ENCODE assay signal across 32 cellular contexts in genomic region chr1:3209201-3209600, GRCh38.
"Had no signal": no experiment of that assay in that cellular context is flagged by ENCODE, and none has a peak within 500 bp of the region (broad histone marks: within the 10 kb centered on the region; RNA-seq: fewer than 3 reads in every experiment).

No MANE protein-coding gene starts in this region.

- H3K4me1 Mint-ChIP-seq: activated CD4-positive, alpha-beta memory T cell treated with anti-CD3 and anti-CD28 coated beads, Interleukin-2, amount 10 ng/mL, durations not matched to agents 7 days and 5 days; activated CD4-positive, alpha-beta T cell treated with anti-CD3 and anti-CD28 coated beads, Interleukin-2, amount 10 ng/mL, durations not matched to agents 7 days and 5 days; central memory CD8-positive, alpha-beta T cell had no signal

- H3K27ac ChIP-seq: brain microvascular endothelial cell, esophagus muscularis mucosa, foreskin keratinocyte, gastrocnemius medialis, heart left ventricle had no signal

- H3K27me3 Mint-ChIP-seq: activated CD4-positive, alpha-beta memory T cell treated with anti-CD3 and anti-CD28 coated beads, Interleukin-2, amount 10 ng/mL, durations not matched to agents 7 days and 5 days; activated CD4-positive, alpha-beta T cell treated with anti-CD3 and anti-CD28 coated beads, Interleukin-2, amount 10 ng/mL, durations not matched to agents 7 days and 5 days; activated naive CD8-positive, alpha-beta T cell; activated T-cell treated with anti-CD3 and anti-CD28 coated beads, Interleukin-2, amount 50 U/mL, for 24 hours; central memory CD8-positive, alpha-beta T cell had no signal

- H3K36me3 Mint-ChIP-seq: activated naive CD8-positive, alpha-beta T cell had no signal

- H3K4me3 Mint-ChIP-seq: activated CD4-positive, alpha-beta memory T cell treated with anti-CD3 and anti-CD28 coated beads, Interleukin-2, amount 10 ng/mL, durations not matched to agents 7 days and 5 days; activated CD4-positive, alpha-beta T cell treated with anti-CD3 and anti-CD28 coated beads, Interleukin-2, amount 10 ng/mL, durations not matched to agents 7 days and 5 days; activated naive CD8-positive, alpha-beta T cell; activated T-cell treated with anti-CD3 and anti-CD28 coated beads, Interleukin-2, amount 50 U/mL, for 24 hours; activated T-cell treated with anti-CD3 and anti-CD28 coated beads, Interleukin-2, amount 50 U/mL, for 72 hours; central memory CD8-positive, alpha-beta T cell; effector memory CD8-positive, alpha-beta T cell; T-helper 17 cell; T-helper 2 cell treated with Interferon-gamma antibody and Interleukin-4, amounts not matched to agents 5 μg/mL and 100 μg/mL, for 36 hours had no signal

- H3K9me3 ChIP-seq: esophagus muscularis mucosa, gastrocnemius medialis, heart left ventricle had no signal

- H3K9me3 Mint-ChIP-seq: activated CD4-positive, alpha-beta memory T cell treated with anti-CD3 and anti-CD28 coated beads, Interleukin-2, amount 10 ng/mL, durations not matched to agents 7 days and 5 days; activated CD4-positive, alpha-beta T cell treated with anti-CD3 and anti-CD28 coated beads, Interleukin-2, amount 10 ng/mL, durations not matched to agents 7 days and 5 days; activated T-cell treated with anti-CD3 and anti-CD28 coated beads, Interleukin-2, amount 50 U/mL, for 24 hours; activated T-cell treated with anti-CD3 and anti-CD28 coated beads, Interleukin-2, amount 50 U/mL, for 72 hours; central memory CD8-positive, alpha-beta T cell; effector memory CD8-positive, alpha-beta T cell; T-helper 2 cell treated with Interferon-gamma antibody and Interleukin-4, amounts not matched to agents 5 μg/mL and 100 μg/mL, for 36 hours had no signal

- H3K27me3 ChIP-seq: foreskin keratinocyte, heart left ventricle had no signal

- DNase-seq: activated CD4-positive, alpha-beta memory T cell treated with anti-CD3 and anti-CD28 coated beads, Interleukin-2, amount 10 ng/mL, durations not matched to agents 7 days and 5 days; activated CD4-positive, alpha-beta T cell treated with anti-CD3 and anti-CD28 coated beads for 4 hours; activated CD4-positive, alpha-beta T cell treated with anti-CD3 and anti-CD28 coated beads, Interleukin-2, amount 10 ng/mL, durations not matched to agents 7 days and 5 days; activated CD4-positive, alpha-beta T cell treated with anti-CD3 and anti-CD28 coated beads, Interleukin-2, amount 50 U/mL, for 4 hours; activated CD4-positive, CD25-positive, alpha-beta regulatory T cell; activated CD4-positive, CD25-positive, alpha-beta regulatory T cell treated with anti-CD3 and anti-CD28 coated beads, Interleukin-2, amount 50 U/mL, for 72 hours; activated CD8-positive, alpha-beta memory T cell treated with anti-CD3 and anti-CD28 coated beads, Interleukin-2, amount 50 U/mL, for 48 hours; activated gamma-delta T cell; activated naive CD4-positive, alpha-beta T cell treated with anti-CD3 and anti-CD28 coated beads, Interleukin-2, amount 50 U/mL, for 16 hours; activated naive CD4-positive, alpha-beta T cell treated with Interleukin-2 at 50 U/mL for 16 hours; activated T-cell treated with anti-CD3 and anti-CD28 coated beads for 4 hours; activated T-cell treated with anti-CD3 and anti-CD28 coated beads, Interleukin-2, amount 50 U/mL, for 24 hours; activated T-cell treated with anti-CD3 and anti-CD28 coated beads, Interleukin-2, amount 50 U/mL, for 72 hours; amniotic stem cell; anterior cingulate cortex; brain microvascular endothelial cell; cortex of kidney; dermis blood vessel endothelial cell; effector CD4-positive, alpha-beta T cell; effector memory CD8-positive, alpha-beta T cell; erythroblast; foreskin keratinocyte; gastrocnemius medialis; glutamatergic neuron; heart left ventricle; T-helper 1 cell; T-helper 17 cell; T1000 had no signal

- H3K4me3 ChIP-seq: esophagus muscularis mucosa, gastrocnemius medialis, heart left ventricle had no signal

- H3K27ac Mint-ChIP-seq: activated CD4-positive, alpha-beta memory T cell treated with anti-CD3 and anti-CD28 coated beads, Interleukin-2, amount 10 ng/mL, durations not matched to agents 7 days and 5 days; activated CD4-positive, alpha-beta T cell treated with anti-CD3 and anti-CD28 coated beads, Interleukin-2, amount 10 ng/mL, durations not matched to agents 7 days and 5 days; activated naive CD8-positive, alpha-beta T cell; activated T-cell treated with anti-CD3 and anti-CD28 coated beads, Interleukin-2, amount 50 U/mL, for 24 hours; activated T-cell treated with anti-CD3 and anti-CD28 coated beads, Interleukin-2, amount 50 U/mL, for 72 hours; effector memory CD8-positive, alpha-beta T cell; T-helper 17 cell; T-helper 2 cell treated with Interferon-gamma antibody and Interleukin-4, amounts not matched to agents 5 μg/mL and 100 μg/mL, for 36 hours had no signal

- H3K4me1 ChIP-seq: foreskin keratinocyte, gastrocnemius medialis had no signal

- H3K36me3 ChIP-seq: brain microvascular endothelial cell, esophagus muscularis mucosa, gastrocnemius medialis, heart left ventricle had no signal
